Comparison of ENCODE assay signal across 8 cellular contexts in genomic region chr1:11680270-11681070, GRCh38. TPM values are rescaled to one million over a fixed set of nuclear protein-coding genes. Genes with fewer than 3 reads are reported as not detected.
DNase-seq lines count a peak whose midpoint lies in the region; ATAC-seq, FAIRE-seq and TF ChIP-seq lines count a peak whose summit lies in the region.

No MANE protein-coding gene starts in this region.

- H3K9ac ChIP-seq in GM12878 (ENCODE audit: control insufficient read depth, insufficient read depth, low read length) (peak overlapping the region; percentile 85), stomach smooth muscle (ENCODE audit: low read length in 2 of 2) (peak overlapping the region; percentile 73 to 83)

- H3F3A ChIP-seq in DOHH2 (ENCODE audit: control insufficient read depth, insufficient read depth) = peaks cover 5% of the 10 kb centered on the region

- H3K4me1 ChIP-seq in DOHH2 (ENCODE audit: control insufficient read depth, low read length) (peaks cover 35% of the 10 kb centered on the region), GM12878 (ENCODE audit: control insufficient read depth, insufficient read depth, low read length) (no peaks in the 10 kb centered on the region), stomach smooth muscle (ENCODE audit: control insufficient read depth, insufficient read depth, low read length) (peaks cover 12% of the 10 kb centered on the region)

- TF ChIP-seq RAD21 in GM12878 (IDR thresholded peaks at IDR 0.05; ENCODE audit: insufficient read depth, low read depth, low read length) = no peak

- peak overlapping the region; percentile 76 for H3K27ac ChIP-seq in DOHH2 (ENCODE audit: low read depth, low read length)
- peak overlapping the region; percentile 70 for H3K27ac ChIP-seq in GM12878 (ENCODE audit: control insufficient read depth, insufficient read depth)
- peak overlapping the region; percentile 49 for H3K27ac ChIP-seq in stomach smooth muscle (ENCODE audit: low read length)

- CTCF ChIA-PET in GM12878 (lab: Yijun Ruan, JAX) = interaction anchor here (2.2 to 2.7 kb wide), 2 partner anchors 16 kb away, joined by 9 to 17 read pairs; partner anchors contain the start of gene FBXO6

- peak overlapping the region; percentile 93 for H2AFZ ChIP-seq in GM12878 (ENCODE audit: control insufficient read depth, low read depth, low read length)

- TF ChIP-seq CTCF in DOHH2 (IDR thresholded peaks at IDR 0.05; ENCODE audit: low read depth, low read length, poor library complexity, severe bottlenecking) (no peak), GM12878 (IDR thresholded peaks at IDR 0.05 in 2 of 3, conservative IDR thresholded peaks at IDR 0.05 in 1 of 3; ENCODE audit: control insufficient read depth in 2 of 3, extremely low read depth in 1 of 3, insufficient read depth in 1 of 3, low read depth in 3 of 3, low read length in 3 of 3) (no peak)

- ATAC-seq in GM21515 (IDR thresholded peaks at IDR 0.05; ENCODE audit: unreplicated experiment) (peak; percentile 14), GM12878 (peak; percentile 49), GM21360 (IDR thresholded peaks at IDR 0.05; ENCODE audit: unreplicated experiment) (no peak)

- peak overlapping the region; percentile 88 for H3K4me3 ChIP-seq in DOHH2 (ENCODE audit: low read length)
- H3K4me3 ChIP-seq in GM12878 = peak overlapping the region; percentile 93
- peak overlapping the region; percentile 87 for H3K4me3 ChIP-seq in stomach smooth muscle (ENCODE audit: low read length in 2 of 2)

- intact Hi-C loops in GM12878 (cut with micrococcal nuclease; ENCODE audit: unreplicated experiment) = loop anchor here (1.0 kb wide), 1 partner anchor 28 kb away; no protein-coding TSS in a partner anchor

- H3K36me3 ChIP-seq in DOHH2 (ENCODE audit: control insufficient read depth, low read length) (peaks cover 20% of the 10 kb centered on the region), GM12878 (ENCODE audit: control insufficient read depth in 2 of 2, insufficient read depth in 2 of 2, low read length in 1 of 2) (peaks cover 0 to under 1% of the 10 kb centered on the region in 2 experiments; a peak in 2 of 4 replicates), stomach smooth muscle (ENCODE audit: control insufficient read depth in 2 of 2, insufficient read depth in 2 of 2, low read length in 2 of 2) (peaks cover 3 to 10% of the 10 kb centered on the region in 2 donors)

- SMC1A ChIA-PET in GM12878 (lab: Charles Lee; ENCODE audit: uncharacterized antibody, unreplicated experiment) = no interaction called here

- RAD21 ChIA-PET in GM12878 (lab: Charles Lee; ENCODE audit: unreplicated experiment) = interaction anchor here (2.4 kb wide), 1 partner anchor 16 kb away, joined by 28 read pairs; the partner anchor contains the start of gene FBXO6

- H3K9me2 ChIP-seq in DOHH2 (replicated peaks; ENCODE audit: control insufficient read depth, low read length) = no peaks in the 10 kb centered on the region

- in situ Hi-C loops in GM12878 (cut with MboI) = no loop called here

- DNase-seq in HuH-7.5 (ENCODE audit: low spot score) = peak; percentile 70
- no peak for DNase-seq in GM12878 (ENCODE audit: low read depth, low spot score)
- DNase-seq in kidney glomerular epithelial cell (lab: John Stamatoyannopoulos, UW) = peak; percentile 23
- DNase-seq in activated CD4-positive, alpha-beta T cell treated with anti-CD3 and anti-CD28 coated beads, Interleukin-2, amount 50 U/mL, for 4 hours = no peak

- H4K20me1 ChIP-seq in DOHH2 (ENCODE audit: control insufficient read depth, insufficient read depth, low read depth, low read length) (no peaks in the 10 kb centered on the region), GM12878 (ENCODE audit: control insufficient read depth, insufficient read depth) (no peaks in the 10 kb centered on the region)

- H3K27me3 ChIP-seq in DOHH2 (ENCODE audit: control insufficient read depth, low read length) (no peaks in the 10 kb centered on the region), GM12878 (replicated peaks in 1 of 2; ENCODE audit: control insufficient read depth in 2 of 2, insufficient read depth in 2 of 2, low read length in 1 of 2) (no peaks in the 10 kb centered on the region), stomach smooth muscle (ENCODE audit: control insufficient read depth in 1 of 2, insufficient read depth in 2 of 2, low read length in 2 of 2) (peaks cover 0 to 2% of the 10 kb centered on the region in 2 donors)

- POLR2A ChIA-PET in GM12878 (lab: Charles Lee) = interaction anchor here (1.2 to 2.5 kb wide), 4 partner anchors 16 to 667 kb away, joined by 4 to 14 read pairs (median 4); partner anchors contain the start of gene FBXO6

- TF ChIP-seq POLR2A in GM12878 (IDR thresholded peaks at IDR 0.05; ENCODE audit: low read depth, low read length) = no peak

- no peak for FAIRE-seq in GM12878 (lab: Jason Lieb, UNC)

- WGBS in GM12878 (ENCODE audit: insufficient coverage, insufficient replicate concordance, low lambda C conversion rate, missing lambda C conversion rate) = 20% methylated on average over 38 of the region's 65 CpGs

- no peaks in the 10 kb centered on the region for H3K9me3 ChIP-seq in DOHH2 (ENCODE audit: control insufficient read depth, insufficient read depth, low read length)
- no peaks in the 10 kb centered on the region for H3K9me3 ChIP-seq in GM12878 (replicated peaks; ENCODE audit: control insufficient read depth, insufficient read depth, low read length)
- no peaks in the 10 kb centered on the region for H3K9me3 ChIP-seq in stomach smooth muscle (ENCODE audit: control insufficient read depth in 2 of 2, low read length in 2 of 2)

- 0 out of 4 replicates have a peak, but pooled peaks of 1 of the 2 experiments have one; percentile 8 for TF ChIP-seq EP300 in GM12878 (IDR thresholded peaks at IDR 0.05; ENCODE audit: borderline replicate concordance in 1 of 2, control insufficient read depth in 1 of 2, low read depth in 2 of 2, low read length in 2 of 2)

- peak overlapping the region; percentile 99 for H3K4me2 ChIP-seq in DOHH2 (ENCODE audit: low read length)
- peak overlapping the region; percentile 58 for H3K4me2 ChIP-seq in GM12878 (ENCODE audit: control insufficient read depth, insufficient read depth)

- H3K79me2 ChIP-seq in DOHH2 (ENCODE audit: control insufficient read depth, low read length) = peaks cover 7% of the 10 kb centered on the region
- H3K79me2 ChIP-seq in GM12878 (ENCODE audit: control insufficient read depth, insufficient read depth, low read length) = peaks cover 2% of the 10 kb centered on the region

- no TSS peak for BruUV-seq in GM12878 (replicated peaks; lab: Mats Ljungman, UMichigan)

RNA-seq across cellular contexts. Expression of gene MAD2L2, which starts 0.5 kb away (rescaled TPM):
- 28.5 and 28.7 TPM in 2 replicates for total RNA-seq in GM12878 (2013; cell fraction: nucleolus; rRNA removed)
- total RNA-seq in GM12878 (2014; rRNA removed) = 88.3 and 95.0 TPM in 2 replicates
- 32.8 and 37.2 TPM in 2 replicates for total RNA-seq in GM12878 (2014; rRNA removed; fragmentation: Illumina TruSeq; extraction: Trizol)
- 58.0 and 59.1 TPM in 2 replicates for total RNA-seq in GM12878 (2021)
- polyA plus RNA-seq in GM12878 (2011; ENCODE audit: low read depth) = 25.5 TPM
- 33.2 and 48.3 TPM in 2 replicates for polyA plus RNA-seq in GM12878 (2011; rRNA removed)
- 91.7 and 111 TPM in 2 replicates for polyA plus RNA-seq in GM12878 (2011; cell fraction: cytosol; rRNA removed)
- polyA plus RNA-seq in GM12878 (2011; cell fraction: nucleus; rRNA removed) = 79.7 and 86.5 TPM in 2 replicates
- 46.9 and 51.3 TPM in 2 replicates for polyA plus RNA-seq in GM12878 (2012)
- 21.5 and 42.6 TPM in 2 replicates for polyA plus RNA-seq in GM12878 (2014; fragmentation: Illumina TruSeq; extraction: Trizol)
- 1 to 10 TPM; 3.5 to 8.0 TPM for polyA plus RNA-seq in GM12878 (2014; fragmentation: Nextera tagmentation; extraction: Ambion mirVana)
- 80.5 and 85.1 TPM in 2 replicates for polyA plus RNA-seq in GM12878 (2014; rRNA removed)
- 10 to 100 TPM; 75.4 to 86.5 TPM for polyA plus RNA-seq in GM12878 (2016; fragmentation: Nextera tagmentation; extraction: Ambion mirVana)
- polyA minus RNA-seq in GM12878 (2011; rRNA and poly(A)+ RNA removed) = 35.5 and 55.6 TPM in 2 replicates
- polyA minus RNA-seq in GM12878 (2011; cell fraction: cytosol; rRNA and poly(A)+ RNA removed) = 14.3 and 15.2 TPM in 2 replicates
- 20.7 and 30.7 TPM in 2 replicates for polyA minus RNA-seq in GM12878 (2011; cell fraction: nucleus; rRNA and poly(A)+ RNA removed)

RNA-seq across cellular contexts. Expression of gene DRAXIN, which starts 11.0 kb away (rescaled TPM):
- total RNA-seq in GM12878 (2013; cell fraction: nucleolus; rRNA removed) = not detected in 2 replicates
- total RNA-seq in GM12878 (2014; rRNA removed) = not detected in 2 replicates
- total RNA-seq in GM12878 (2014; rRNA removed; fragmentation: Illumina TruSeq; extraction: Trizol) = 0.04 and 0.05 TPM in 2 replicates
- total RNA-seq in GM12878 (2021) = 0.05 TPM in 1 of 2 replicates, not detected in the other
- not detected for polyA plus RNA-seq in GM12878 (2011; ENCODE audit: low read depth)
- 0.01 TPM in 2 replicates for polyA plus RNA-seq in GM12878 (2011; rRNA removed)
- polyA plus RNA-seq in GM12878 (2011; cell fraction: cytosol; rRNA removed) = 0.01 and 0.02 TPM in 2 replicates
- polyA plus RNA-seq in GM12878 (2011; cell fraction: nucleus; rRNA removed) = 0.04 TPM in 1 of 2 replicates, not detected in the other
- 0.05 and 0.06 TPM in 2 replicates for polyA plus RNA-seq in GM12878 (2012)
- not detected in 2 replicates for polyA plus RNA-seq in GM12878 (2014; fragmentation: Illumina TruSeq; extraction: Trizol)
- polyA plus RNA-seq in GM12878 (2014; fragmentation: Nextera tagmentation; extraction: Ambion mirVana) = under 1 TPM in 1 of 2 experiments, not detected in 1; 0.02 TPM
- 0.01 TPM in 2 replicates for polyA plus RNA-seq in GM12878 (2014; rRNA removed)
- polyA plus RNA-seq in GM12878 (2016; fragmentation: Nextera tagmentation; extraction: Ambion mirVana) = under 1 TPM; 0.03 to 0.04 TPM
- not detected in 2 replicates for polyA minus RNA-seq in GM12878 (2011; rRNA and poly(A)+ RNA removed)
- not detected in 2 replicates for polyA minus RNA-seq in GM12878 (2011; cell fraction: cytosol; rRNA and poly(A)+ RNA removed)
- polyA minus RNA-seq in GM12878 (2011; cell fraction: nucleus; rRNA and poly(A)+ RNA removed) = not detected in 2 replicates

RNA-seq across cellular contexts. Expression of gene FBXO6, which starts 16.5 kb away (rescaled TPM):
- total RNA-seq in GM12878 (2013; cell fraction: nucleolus; rRNA removed) = 2.1 and 2.8 TPM in 2 replicates
- 37.1 TPM in 2 replicates for total RNA-seq in GM12878 (2014; rRNA removed)
- total RNA-seq in GM12878 (2014; rRNA removed; fragmentation: Illumina TruSeq; extraction: Trizol) = 15.7 and 16.8 TPM in 2 replicates
- total RNA-seq in GM12878 (2021) = 15.9 and 17.8 TPM in 2 replicates
- polyA plus RNA-seq in GM12878 (2011; ENCODE audit: low read depth) = 6.0 TPM
- polyA plus RNA-seq in GM12878 (2011; rRNA removed) = 9.2 and 17.0 TPM in 2 replicates
- 22.8 and 30.1 TPM in 2 replicates for polyA plus RNA-seq in GM12878 (2011; cell fraction: cytosol; rRNA removed)
- 7.0 and 8.4 TPM in 2 replicates for polyA plus RNA-seq in GM12878 (2011; cell fraction: nucleus; rRNA removed)
- 10.7 and 13.9 TPM in 2 replicates for polyA plus RNA-seq in GM12878 (2012)
- polyA plus RNA-seq in GM12878 (2014; fragmentation: Illumina TruSeq; extraction: Trizol) = 10.5 and 18.4 TPM in 2 replicates
- 1 to 10 TPM; 6.0 to 9.3 TPM for polyA plus RNA-seq in GM12878 (2014; fragmentation: Nextera tagmentation; extraction: Ambion mirVana)
- polyA plus RNA-seq in GM12878 (2014; rRNA removed) = 38.2 and 42.1 TPM in 2 replicates
- polyA plus RNA-seq in GM12878 (2016; fragmentation: Nextera tagmentation; extraction: Ambion mirVana) = 10 to 100 TPM; 26.7 to 32.4 TPM
- polyA minus RNA-seq in GM12878 (2011; rRNA and poly(A)+ RNA removed) = 8.3 and 19.1 TPM in 2 replicates
- 5.1 TPM in 2 replicates for polyA minus RNA-seq in GM12878 (2011; cell fraction: cytosol; rRNA and poly(A)+ RNA removed)
- polyA minus RNA-seq in GM12878 (2011; cell fraction: nucleus; rRNA and poly(A)+ RNA removed) = 1.1 and 3.2 TPM in 2 replicates

RNA-seq across cellular contexts. Expression of gene FBXO44, which starts 25.8 kb away (rescaled TPM):
- total RNA-seq in GM12878 (2013; cell fraction: nucleolus; rRNA removed) = 28.0 and 33.3 TPM in 2 replicates
- total RNA-seq in GM12878 (2014; rRNA removed) = 9.4 and 10.0 TPM in 2 replicates
- total RNA-seq in GM12878 (2014; rRNA removed; fragmentation: Illumina TruSeq; extraction: Trizol) = 4.2 and 4.8 TPM in 2 replicates
- total RNA-seq in GM12878 (2021) = 12.9 and 13.2 TPM in 2 replicates
- 5.1 TPM for polyA plus RNA-seq in GM12878 (2011; ENCODE audit: low read depth)
- polyA plus RNA-seq in GM12878 (2011; rRNA removed) = 4.1 and 6.3 TPM in 2 replicates
- 10.1 and 14.8 TPM in 2 replicates for polyA plus RNA-seq in GM12878 (2011; cell fraction: cytosol; rRNA removed)
- 56.2 and 62.8 TPM in 2 replicates for polyA plus RNA-seq in GM12878 (2011; cell fraction: nucleus; rRNA removed)
- 18.5 and 22.0 TPM in 2 replicates for polyA plus RNA-seq in GM12878 (2012)
- polyA plus RNA-seq in GM12878 (2014; fragmentation: Illumina TruSeq; extraction: Trizol) = 1.1 and 4.0 TPM in 2 replicates
- 1 to 10 TPM in 1 of 2 experiments, under 1 TPM in 1; 0.77 to 1.5 TPM for polyA plus RNA-seq in GM12878 (2014; fragmentation: Nextera tagmentation; extraction: Ambion mirVana)
- 17.5 and 22.4 TPM in 2 replicates for polyA plus RNA-seq in GM12878 (2014; rRNA removed)
- 10 to 100 TPM; 11.7 to 12.9 TPM for polyA plus RNA-seq in GM12878 (2016; fragmentation: Nextera tagmentation; extraction: Ambion mirVana)
- 5.9 and 11.3 TPM in 2 replicates for polyA minus RNA-seq in GM12878 (2011; rRNA and poly(A)+ RNA removed)
- 2.4 and 5.2 TPM in 2 replicates for polyA minus RNA-seq in GM12878 (2011; cell fraction: cytosol; rRNA and poly(A)+ RNA removed)
- polyA minus RNA-seq in GM12878 (2011; cell fraction: nucleus; rRNA and poly(A)+ RNA removed) = 21.2 and 22.9 TPM in 2 replicates

RNA-seq across cellular contexts. Expression of gene FBXO2, which starts 26.2 kb away (rescaled TPM):
- total RNA-seq in GM12878 (2013; cell fraction: nucleolus; rRNA removed) = not detected in 2 replicates
- total RNA-seq in GM12878 (2014; rRNA removed) (0.06 and 0.11 TPM in 2 replicates), GM12878 (2014; rRNA removed; fragmentation: Illumina TruSeq; extraction: Trizol) (not detected in 2 replicates), GM12878 (2021) (0.32 and 0.41 TPM in 2 replicates)
- polyA plus RNA-seq in GM12878 (2011; ENCODE audit: low read depth) = 0.29 TPM
- polyA plus RNA-seq in GM12878 (2011; rRNA removed) (0.15 and 0.17 TPM in 2 replicates), GM12878 (2014; fragmentation: Illumina TruSeq; extraction: Trizol) (0.10 TPM in 1 of 2 replicates, not detected in the other), GM12878 (2014; fragmentation: Nextera tagmentation; extraction: Ambion mirVana) (under 1 TPM in 1 of 2 experiments, not detected in 1; 0.07 TPM), GM12878 (2014; rRNA removed) (0.22 and 0.56 TPM in 2 replicates), GM12878 (2016; fragmentation: Nextera tagmentation; extraction: Ambion mirVana) (under 1 TPM in 1 of 2 experiments, not detected in 1; 0.24 TPM)
- polyA plus RNA-seq in GM12878 (2011; cell fraction: cytosol; rRNA removed) = 0.15 and 0.22 TPM in 2 replicates
- polyA plus RNA-seq in GM12878 (2011; cell fraction: nucleus; rRNA removed) = 0.30 and 0.38 TPM in 2 replicates
- 0.49 and 0.93 TPM in 2 replicates for polyA plus RNA-seq in GM12878 (2012)
- 0.15 and 0.57 TPM in 2 replicates for polyA minus RNA-seq in GM12878 (2011; rRNA and poly(A)+ RNA removed)
- not detected in 2 replicates for polyA minus RNA-seq in GM12878 (2011; cell fraction: cytosol; rRNA and poly(A)+ RNA removed)
- polyA minus RNA-seq in GM12878 (2011; cell fraction: nucleus; rRNA and poly(A)+ RNA removed) = not detected in 2 replicates

Comparison
In these comparisons a context has a peak if more than half of its experiments do, and no peak if none do; other contexts are left out.
1. DNase-seq: peak in HuH-7.5 (single experiment) and kidney glomerular epithelial cell (single experiment); none in GM12878 (single experiment) and activated CD4-positive, alpha-beta T cell treated with anti-CD3 and anti-CD28 coated beads, Interleukin-2, amount 50 U/mL, for 4 hours (0 of 2).
2. Peak in every context shown above with its lines, with median percentiles within 50 percentile points of each other: H3K27ac ChIP-seq and H3K4me3 ChIP-seq.